8 cellular contexts compared by ENCODE assay signal in the genomic region with DNA sequence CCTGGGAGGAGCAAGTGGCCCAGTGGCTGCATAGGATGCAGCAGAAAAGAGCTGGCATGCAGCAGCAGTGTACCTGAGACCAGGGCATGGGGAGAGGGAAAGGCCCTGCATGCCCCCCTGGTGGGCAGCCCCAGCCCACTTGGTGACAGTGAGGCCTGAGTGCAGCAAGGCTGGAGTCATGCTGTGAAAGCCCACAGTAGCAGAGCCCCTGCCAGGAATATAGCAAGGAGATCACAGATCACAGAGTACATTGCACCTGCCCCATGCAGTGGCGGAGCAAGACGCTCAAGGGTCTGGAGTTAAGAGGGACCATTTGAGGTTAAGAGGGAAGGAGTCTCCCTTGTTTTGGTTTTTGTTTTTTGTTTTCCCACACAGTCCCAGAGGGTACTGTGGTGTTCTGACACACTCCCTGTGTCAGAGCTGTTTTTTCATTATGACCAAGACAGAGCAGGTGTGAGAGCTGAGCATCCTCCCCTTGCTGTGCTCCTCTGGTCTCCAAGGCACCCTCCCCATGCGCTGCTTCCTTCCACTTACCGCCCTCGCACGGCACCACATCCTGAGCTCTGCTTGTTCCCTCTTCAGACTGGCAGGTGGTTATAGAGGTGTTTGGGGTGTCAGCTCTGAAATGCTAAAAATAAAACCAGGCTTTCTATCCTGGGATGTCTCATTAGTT.
DNase-seq lines count a peak whose midpoint lies in the region; ATAC-seq, FAIRE-seq and TF ChIP-seq lines count a peak whose summit lies in the region.

No MANE protein-coding gene starts in this region.

- H3K9me2 ChIP-seq in GM23248 (ENCODE audit: insufficient read depth), result no peaks in the 10 kb centered on the region

- CTCF ChIA-PET in Calu3 (lab: Charles Lee), result interaction anchor here (0.6 to 2.5 kb wide), 3 partner anchors 9 to 41 kb away, joined by 3 to 10 read pairs (median 6); no protein-coding TSS in a partner anchor

- no peak overlapping the region for H3K27ac ChIP-seq in GM23248

- peak overlapping the region; percentile 93 for H3K27ac Mint-ChIP-seq in activated naive CD8-positive, alpha-beta T cell treated with anti-CD3 and anti-CD28 coated beads, Interleukin-2, amount 10 ng/mL, durations not matched to agents 7 days and 5 days
- H3K27ac Mint-ChIP-seq in Calu3 (ENCODE audit: unreplicated experiment), result no peak overlapping the region

- POLR2A ChIA-PET in activated naive CD8-positive, alpha-beta T cell treated with anti-CD3 and anti-CD28 coated beads, Interleukin-2, amount 10 ng/mL, durations not matched to agents 7 days and 5 days (lab: Charles Lee), result interaction anchor here (0.6 to 2.3 kb wide), 11 partner anchors 10 to 178 kb away, joined by 3 to 30 read pairs (median 3); a partner anchor contains a TSS

- no peak overlapping the region for H3K4me2 ChIP-seq in GM23248 (ENCODE audit: unreplicated experiment)

- H3F3A ChIP-seq in GM23248 (ENCODE audit: insufficient read depth), result no peaks in the 10 kb centered on the region

- intact Hi-C loops in Calu3 (cut with micrococcal nuclease; ENCODE audit: unreplicated experiment), result no loop called here

- no peak overlapping the region for H3K4me3 ChIP-seq in GM23248

- no peaks in the 10 kb centered on the region for H3K9me3 ChIP-seq in GM23248 (ENCODE audit: low read depth)

- no TSS peak for BruUV-seq in Calu3 (replicated peaks; lab: Mats Ljungman, UMichigan)

- H3K4me1 Mint-ChIP-seq in activated naive CD8-positive, alpha-beta T cell treated with anti-CD3 and anti-CD28 coated beads, Interleukin-2, amount 10 ng/mL, durations not matched to agents 7 days and 5 days, result peaks cover 36% of the 10 kb centered on the region
- H3K4me1 Mint-ChIP-seq in Calu3 (ENCODE audit: low read depth, unreplicated experiment), result peaks cover 16% of the 10 kb centered on the region

- no peaks in the 10 kb centered on the region for H3K36me3 Mint-ChIP-seq in activated naive CD8-positive, alpha-beta T cell treated with anti-CD3 and anti-CD28 coated beads, Interleukin-2, amount 10 ng/mL, durations not matched to agents 7 days and 5 days
- H3K36me3 Mint-ChIP-seq in Calu3 (ENCODE audit: insufficient read depth, unreplicated experiment), result peaks cover 5% of the 10 kb centered on the region

- no peaks in the 10 kb centered on the region for H3K27me3 ChIP-seq in GM23248 (replicated peaks; ENCODE audit: insufficient read depth)

- peak; percentile 29 to 95 (median 51) for DNase-seq in T-helper 1 cell
- peak; percentile 71 for DNase-seq in activated naive CD8-positive, alpha-beta T cell treated with anti-CD3 and anti-CD28 coated beads, Interleukin-2, amount 10 ng/mL, durations not matched to agents 7 days and 5 days
- DNase-seq in stimulated activated CD4-positive, alpha-beta T cell treated with anti-CD3 and anti-CD28 coated beads, Interleukin-2, amount 100 ng/mL, for 48 hours, result peak; percentile 50 to 59
- DNase-seq in GM23248, result no peak
- DNase-seq in Calu3, result no peak
- DNase-seq in HTR-8/SVneo (ENCODE audit: insufficient read length, low spot score), result no peak

- H3K27me3 Mint-ChIP-seq in activated naive CD8-positive, alpha-beta T cell treated with anti-CD3 and anti-CD28 coated beads, Interleukin-2, amount 10 ng/mL, durations not matched to agents 7 days and 5 days, result no peaks in the 10 kb centered on the region
- H3K27me3 Mint-ChIP-seq in Calu3 (ENCODE audit: unreplicated experiment), result no peaks in the 10 kb centered on the region

- H3K36me3 ChIP-seq in GM23248 (ENCODE audit: low read depth), result no peaks in the 10 kb centered on the region

- H4K20me1 ChIP-seq in GM23248 (ENCODE audit: insufficient read depth), result no peaks in the 10 kb centered on the region

- peaks cover 2% of the 10 kb centered on the region for H3K9me3 Mint-ChIP-seq in activated naive CD8-positive, alpha-beta T cell treated with anti-CD3 and anti-CD28 coated beads, Interleukin-2, amount 10 ng/mL, durations not matched to agents 7 days and 5 days
- no peaks in the 10 kb centered on the region for H3K9me3 Mint-ChIP-seq in Calu3 (ENCODE audit: low read depth, unreplicated experiment)

- ATAC-seq in GM19025 (IDR thresholded peaks at IDR 0.05; ENCODE audit: low read depth, unreplicated experiment) (peak; percentile 98), HG02973 (IDR thresholded peaks at IDR 0.05; ENCODE audit: unreplicated experiment) (peak; percentile 91)
- ATAC-seq in activated naive CD8-positive, alpha-beta T cell treated with anti-CD3 and anti-CD28 coated beads, Interleukin-2, amount 10 ng/mL, durations not matched to agents 7 days and 5 days (ENCODE audit: low read depth), result peak; percentile 97

- H3K79me2 ChIP-seq in GM23248 (ENCODE audit: insufficient read depth), result no peaks in the 10 kb centered on the region

- H3K9ac ChIP-seq in GM23248, result no peak overlapping the region

- H2AFZ ChIP-seq in GM23248, result no peak overlapping the region

- no peak for FAIRE-seq in HTR-8/SVneo (lab: Jason Lieb, UNC)

- TF ChIP-seq CTCF in Calu3 (IDR thresholded peaks at IDR 0.05; ENCODE audit: unreplicated experiment), result no peak

- H3K4me3 Mint-ChIP-seq in activated naive CD8-positive, alpha-beta T cell treated with anti-CD3 and anti-CD28 coated beads, Interleukin-2, amount 10 ng/mL, durations not matched to agents 7 days and 5 days, result peak overlapping the region; percentile 87
- no peak overlapping the region for H3K4me3 Mint-ChIP-seq in Calu3 (ENCODE audit: low read depth, unreplicated experiment)

- in situ Hi-C loops in GM23248 (cut with MboI), result loop anchor here (25.0 kb wide), 1 partner anchor 177 kb away; no protein-coding TSS in a partner anchor

- H3K4me1 ChIP-seq in GM23248 (ENCODE audit: insufficient read depth), result no peaks in the 10 kb centered on the region

- WGBS in GM23248 (ENCODE audit: low coverage in 1 of 2, low lambda C conversion rate in 2 of 2, missing lambda C conversion rate in 2 of 2), 2 experiments, result 65 to 68% methylated on average over 6 of the region's 6 CpGs

Comparison
In these comparisons a context has a peak if more than half of its experiments do, and no peak if none do; other contexts are left out.
1. DNase-seq: peak in T-helper 1 cell (5 of 5), activated naive CD8-positive, alpha-beta T cell treated with anti-CD3 and anti-CD28 coated beads, Interleukin-2, amount 10 ng/mL, durations not matched to agents 7 days and 5 days (single experiment) and stimulated activated CD4-positive, alpha-beta T cell treated with anti-CD3 and anti-CD28 coated beads, Interleukin-2, amount 100 ng/mL, for 48 hours (2 of 2); none in GM23248 (single experiment), Calu3 (single experiment) and HTR-8/SVneo (single experiment).
2. Peak in every context shown above with its lines, with median percentiles within 50 percentile points of each other: ATAC-seq.